39 cellular contexts compared by ENCODE assay signal in the genomic region with DNA sequence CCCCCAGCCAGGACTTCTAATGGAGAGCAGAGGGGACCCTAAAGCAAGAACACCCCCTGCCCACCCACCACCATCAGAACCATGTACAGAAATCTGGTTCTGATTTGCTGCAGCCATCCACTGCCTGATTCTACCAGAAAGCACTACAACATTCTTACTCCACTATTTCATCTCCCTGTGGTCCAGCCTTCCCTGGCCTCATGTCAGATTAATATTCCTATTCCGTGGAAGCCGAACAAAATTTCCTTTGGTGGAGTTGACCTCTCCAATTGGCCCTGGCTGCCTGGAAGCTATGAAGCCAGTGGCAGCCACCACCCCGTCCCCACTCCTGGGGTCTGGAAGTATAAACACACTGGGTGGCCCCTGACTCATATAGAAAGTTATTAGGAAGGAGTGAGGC.
"Had no signal": no experiment of that assay in that cellular context is flagged by ENCODE, and none has a peak within 500 bp of the region (broad histone marks: within the 10 kb centered on the region; RNA-seq: fewer than 3 reads in every experiment).

No MANE protein-coding gene starts in this region.

- H3K4me1 ChIP-seq: adrenal gland, ascending aorta, body of pancreas, breast epithelium had no signal

- ATAC-seq: activated naive CD4-positive, alpha-beta T cell treated with anti-CD3 and anti-CD28 coated beads, Interleukin-2, amount 50 U/mL, for 72 hours; activated naive CD8-positive, alpha-beta T cell treated with anti-CD3 and anti-CD28 coated beads, Interleukin-2, amount 50 U/mL, for 24 hours; activated T-cell treated with anti-CD3 and anti-CD28 coated beads, Interleukin-2, amount 50 U/mL, for 4 hours; activated T-cell treated with anti-CD3 and anti-CD28 coated beads, Interleukin-2, amount 50 U/mL, for 72 hours; activated T-helper 17 cell treated with anti-CD3 and anti-CD28 coated beads, Interleukin-2, amount 50 U/mL, for 72 hours; body of pancreas had no signal

- H3K27me3 ChIP-seq: adrenal gland, ascending aorta, body of pancreas, brain microvascular endothelial cell, breast epithelium, cardiac muscle cell had no signal

- H3K4me3 ChIP-seq: adrenal gland, ascending aorta, body of pancreas, breast epithelium, cardiac muscle cell had no signal

- H3K27ac Mint-ChIP-seq: activated naive CD4-positive, alpha-beta T cell treated with anti-CD3 and anti-CD28 coated beads for 36 hours; activated naive CD4-positive, alpha-beta T cell treated with anti-CD3 and anti-CD28 coated beads, Interleukin-2, amount 10 ng/mL, durations not matched to agents 7 days and 5 days; activated naive CD4-positive, alpha-beta T cell treated with anti-CD3 and anti-CD28 coated beads, Interleukin-2, amount 50 U/mL, for 24 hours; activated naive CD4-positive, alpha-beta T cell treated with anti-CD3 and anti-CD28 coated beads, Interleukin-2, amount 50 U/mL, for 72 hours; activated naive CD8-positive, alpha-beta T cell; activated naive CD8-positive, alpha-beta T cell treated with anti-CD3 and anti-CD28 coated beads for 36 hours; activated naive CD8-positive, alpha-beta T cell treated with anti-CD3 and anti-CD28 coated beads, Interleukin-2, amount 10 ng/mL, durations not matched to agents 7 days and 5 days; activated naive CD8-positive, alpha-beta T cell treated with anti-CD3 and anti-CD28 coated beads, Interleukin-2, amount 50 U/mL, for 24 hours; activated T-cell treated with anti-CD3 and anti-CD28 coated beads, Interleukin-2, amount 50 U/mL, for 24 hours; activated T-cell treated with anti-CD3 and anti-CD28 coated beads, Interleukin-2, amount 50 U/mL, for 72 hours; activated T-helper 1 cell treated with anti-CD3 and anti-CD28 coated beads, Interleukin-12 subunit alpha, Interleukin-12 subunit beta, Interleukin-2, Interleukin-4 antibody, amounts not matched to agents 30 ng/mL and 10 ng/mL and 1 ng/mL, durations not matched to agents 14 hours and 24 hours and 36 hours; activated T-helper 17 cell treated with anti-CD3 and anti-CD28 coated beads, Interleukin-2, amount 50 U/mL, for 72 hours; activated T-helper 2 cell treated with anti-CD3 and anti-CD28 coated beads, Interferon-gamma antibody, Interleukin-2, Interleukin-4, amounts not matched to agents 10 μg/mL and 5 μg/mL and 100 μg/mL, durations not matched to agents 14 hours and 24 hours and 36 hours; brain had no signal

- H3K4me1 Mint-ChIP-seq: activated T-helper 17 cell treated with anti-CD3 and anti-CD28 coated beads, Interleukin-2, amount 50 U/mL, for 72 hours; brain had no signal

- H3K36me3 Mint-ChIP-seq: activated naive CD4-positive, alpha-beta T cell treated with anti-CD3 and anti-CD28 coated beads, Interleukin-2, amount 10 ng/mL, durations not matched to agents 7 days and 5 days; activated naive CD4-positive, alpha-beta T cell treated with anti-CD3 and anti-CD28 coated beads, Interleukin-2, amount 50 U/mL, for 24 hours; activated naive CD8-positive, alpha-beta T cell; activated naive CD8-positive, alpha-beta T cell treated with anti-CD3 and anti-CD28 coated beads for 36 hours; activated naive CD8-positive, alpha-beta T cell treated with anti-CD3 and anti-CD28 coated beads, Interleukin-2, amount 10 ng/mL, durations not matched to agents 7 days and 5 days; brain had no signal

- H3K36me3 ChIP-seq: adrenal gland, ascending aorta, brain microvascular endothelial cell, breast epithelium, cardiac muscle cell had no signal

- DNase-seq: activated effector memory CD4-positive, alpha-beta T cell treated with anti-CD3 and anti-CD28 coated beads, Interleukin-2, amount 50 U/mL, for 16 hours; activated effector memory CD4-positive, alpha-beta T cell treated with Interleukin-2 at 50 U/mL for 16 hours; activated gamma-delta T cell; activated gamma-delta T cell treated with Interleukin-2 at 50 U/mL for 16 hours; activated naive CD4-positive, alpha-beta T cell; activated naive CD4-positive, alpha-beta T cell treated with anti-CD3 and anti-CD28 coated beads for 36 hours; activated naive CD4-positive, alpha-beta T cell treated with anti-CD3 and anti-CD28 coated beads, Interleukin-2, amount 10 ng/mL, durations not matched to agents 7 days and 5 days; activated naive CD4-positive, alpha-beta T cell treated with anti-CD3 and anti-CD28 coated beads, Interleukin-2, amount 50 U/mL, for 16 hours; activated naive CD4-positive, alpha-beta T cell treated with Interleukin-2 at 50 U/mL for 16 hours; activated naive CD8-positive, alpha-beta T cell treated with anti-CD3 and anti-CD28 coated beads for 36 hours; activated naive CD8-positive, alpha-beta T cell treated with anti-CD3 and anti-CD28 coated beads, Interleukin-2, amount 10 ng/mL, durations not matched to agents 7 days and 5 days; activated naive CD8-positive, alpha-beta T cell treated with anti-CD3 and anti-CD28 coated beads, Interleukin-2, amount 50 U/mL, for 24 hours; activated T-cell treated with anti-CD3 and anti-CD28 coated beads for 4 hours; activated T-cell treated with anti-CD3 and anti-CD28 coated beads, Interleukin-2, amount 50 U/mL, for 1 hour; activated T-cell treated with anti-CD3 and anti-CD28 coated beads, Interleukin-2, amount 50 U/mL, for 24 hours; activated T-cell treated with anti-CD3 and anti-CD28 coated beads, Interleukin-2, amount 50 U/mL, for 4 hours; activated T-cell treated with anti-CD3 and anti-CD28 coated beads, Interleukin-2, amount 50 U/mL, for 48 hours; activated T-cell treated with anti-CD3 and anti-CD28 coated beads, Interleukin-2, amount 50 U/mL, for 72 hours; adrenal gland; amniotic stem cell; amygdala; anterior cingulate cortex; aorta; body of pancreas; brain microvascular endothelial cell; caudate nucleus; central memory CD4-positive, alpha-beta T cell; cerebellar nuclear complex had no signal

- H3K27ac ChIP-seq: adrenal gland, ascending aorta, body of pancreas, brain microvascular endothelial cell, breast epithelium, cardiac muscle cell had no signal

- H3K9me3 Mint-ChIP-seq: activated naive CD4-positive, alpha-beta T cell treated with anti-CD3 and anti-CD28 coated beads for 36 hours; activated naive CD4-positive, alpha-beta T cell treated with anti-CD3 and anti-CD28 coated beads, Interleukin-2, amount 10 ng/mL, durations not matched to agents 7 days and 5 days; activated naive CD4-positive, alpha-beta T cell treated with anti-CD3 and anti-CD28 coated beads, Interleukin-2, amount 50 U/mL, for 24 hours; activated naive CD4-positive, alpha-beta T cell treated with anti-CD3 and anti-CD28 coated beads, Interleukin-2, amount 50 U/mL, for 72 hours; activated naive CD8-positive, alpha-beta T cell treated with anti-CD3 and anti-CD28 coated beads for 36 hours; activated naive CD8-positive, alpha-beta T cell treated with anti-CD3 and anti-CD28 coated beads, Interleukin-2, amount 10 ng/mL, durations not matched to agents 7 days and 5 days; activated naive CD8-positive, alpha-beta T cell treated with anti-CD3 and anti-CD28 coated beads, Interleukin-2, amount 50 U/mL, for 24 hours; activated T-cell treated with anti-CD3 and anti-CD28 coated beads, Interleukin-2, amount 50 U/mL, for 24 hours; activated T-cell treated with anti-CD3 and anti-CD28 coated beads, Interleukin-2, amount 50 U/mL, for 4 hours; activated T-cell treated with anti-CD3 and anti-CD28 coated beads, Interleukin-2, amount 50 U/mL, for 72 hours; activated T-helper 1 cell treated with anti-CD3 and anti-CD28 coated beads, Interleukin-12 subunit alpha, Interleukin-12 subunit beta, Interleukin-2, Interleukin-4 antibody, amounts not matched to agents 30 ng/mL and 10 ng/mL and 1 ng/mL, durations not matched to agents 14 hours and 24 hours and 36 hours; activated T-helper 17 cell treated with anti-CD3 and anti-CD28 coated beads, Interleukin-2, amount 50 U/mL, for 72 hours; activated T-helper 2 cell treated with anti-CD3 and anti-CD28 coated beads, Interferon-gamma antibody, Interleukin-2, Interleukin-4, amounts not matched to agents 10 μg/mL and 5 μg/mL and 100 μg/mL, durations not matched to agents 14 hours and 24 hours and 36 hours; brain; central memory CD8-positive, alpha-beta T cell had no signal

- H3K4me3 Mint-ChIP-seq: activated naive CD4-positive, alpha-beta T cell treated with anti-CD3 and anti-CD28 coated beads for 36 hours; activated naive CD4-positive, alpha-beta T cell treated with anti-CD3 and anti-CD28 coated beads, Interleukin-2, amount 10 ng/mL, durations not matched to agents 7 days and 5 days; activated naive CD4-positive, alpha-beta T cell treated with anti-CD3 and anti-CD28 coated beads, Interleukin-2, amount 50 U/mL, for 24 hours; activated naive CD8-positive, alpha-beta T cell; activated naive CD8-positive, alpha-beta T cell treated with anti-CD3 and anti-CD28 coated beads for 36 hours; activated naive CD8-positive, alpha-beta T cell treated with anti-CD3 and anti-CD28 coated beads, Interleukin-2, amount 10 ng/mL, durations not matched to agents 7 days and 5 days; activated naive CD8-positive, alpha-beta T cell treated with anti-CD3 and anti-CD28 coated beads, Interleukin-2, amount 50 U/mL, for 24 hours; activated T-cell treated with anti-CD3 and anti-CD28 coated beads, Interleukin-2, amount 50 U/mL, for 24 hours; activated T-cell treated with anti-CD3 and anti-CD28 coated beads, Interleukin-2, amount 50 U/mL, for 4 hours; activated T-cell treated with anti-CD3 and anti-CD28 coated beads, Interleukin-2, amount 50 U/mL, for 72 hours; activated T-helper 1 cell treated with anti-CD3 and anti-CD28 coated beads, Interleukin-12 subunit alpha, Interleukin-12 subunit beta, Interleukin-2, Interleukin-4 antibody, amounts not matched to agents 30 ng/mL and 10 ng/mL and 1 ng/mL, durations not matched to agents 14 hours and 24 hours and 36 hours; activated T-helper 17 cell treated with anti-CD3 and anti-CD28 coated beads, Interleukin-2, amount 50 U/mL, for 72 hours; brain; central memory CD8-positive, alpha-beta T cell had no signal

- H3K9me3 ChIP-seq: adrenal gland, ascending aorta, body of pancreas, breast epithelium had no signal
